8 cellular contexts compared by ENCODE assay signal in the genomic region with DNA sequence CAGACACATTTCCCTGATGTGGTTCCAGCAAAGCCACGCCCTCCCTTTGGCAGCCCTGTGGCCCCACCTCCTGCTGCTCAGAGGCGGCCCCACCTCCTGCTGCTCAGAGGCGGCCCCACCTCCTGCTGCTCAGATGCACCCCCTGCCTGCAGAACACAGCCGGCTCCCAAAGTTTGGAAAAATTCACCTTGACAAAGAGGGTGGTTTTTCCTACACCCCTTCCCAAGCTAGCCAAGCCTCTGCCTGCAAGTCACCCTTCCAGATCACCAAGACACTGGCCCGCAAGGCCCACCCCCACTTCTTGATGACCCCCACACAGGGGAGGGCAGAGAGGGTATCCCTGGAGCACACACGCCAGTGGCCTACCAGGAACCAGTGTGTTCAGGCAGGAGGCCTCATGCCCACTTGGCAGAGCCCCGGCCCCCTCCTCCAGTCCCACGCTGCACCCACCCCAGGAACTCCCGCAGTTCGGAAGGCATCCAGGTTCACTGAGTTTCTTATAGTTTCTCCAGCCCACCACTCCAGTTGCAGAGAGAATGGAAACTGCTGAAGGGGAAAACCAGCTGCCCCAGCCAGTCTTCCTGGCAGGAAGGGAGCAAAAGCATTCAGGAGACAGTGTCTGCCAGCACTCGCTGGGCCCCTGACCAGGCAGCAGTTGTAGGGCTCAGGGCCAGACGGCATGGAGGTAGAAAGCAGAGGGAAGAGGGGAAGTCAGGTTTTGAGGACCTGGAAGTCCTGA. TPM values are rescaled to one million over a fixed set of nuclear protein-coding genes. Genes with fewer than 3 reads are reported as not detected.
DNase-seq lines count a peak whose midpoint lies in the region; ATAC-seq and TF ChIP-seq lines count a peak whose summit lies in the region.

No MANE protein-coding gene starts in this region.

- no peaks in the 10 kb centered on the region for H3K27me3 ChIP-seq in CD4-positive, CD25-positive, alpha-beta regulatory T cell (ENCODE audit: control insufficient read depth, insufficient read depth, low read length)
- peaks cover 14% of the 10 kb centered on the region for H3K27me3 ChIP-seq in NT2/D1 (ENCODE audit: insufficient read depth, insufficient read length)

- H3K36me3 Mint-ChIP-seq in CD4-positive, CD25-positive, alpha-beta regulatory T cell, result peaks cover 19% of the 10 kb centered on the region
- peaks cover 19% of the 10 kb centered on the region for H3K36me3 Mint-ChIP-seq in nephron (ENCODE audit: low read depth)

- peak; percentile 61 to 66 (median 63) for TF ChIP-seq CTCF in nephron (IDR thresholded peaks at IDR 0.05; ENCODE audit: unreplicated experiment in 3 of 3)

- H3K4me3 Mint-ChIP-seq in CD4-positive, CD25-positive, alpha-beta regulatory T cell, result peak overlapping the region; percentile 52 to 100 (median 86)
- H3K4me3 Mint-ChIP-seq in nephron, result peak overlapping the region in 2 of 3 experiments; percentile 35 to 47

- H3K4me3 ChIP-seq in CD4-positive, CD25-positive, alpha-beta regulatory T cell (ENCODE audit: low read depth, low read length), result no peak overlapping the region
- H3K4me3 ChIP-seq in NT2/D1 (ENCODE audit: insufficient read length, low read depth), result no peak overlapping the region

- H3K9ac ChIP-seq in NT2/D1 (ENCODE audit: insufficient read length, low read depth), result peak overlapping the region; percentile 66

- no peak overlapping the region for H3K27ac ChIP-seq in CD4-positive, CD25-positive, alpha-beta regulatory T cell (ENCODE audit: insufficient read depth, low read length, poor library complexity, severe bottlenecking)

- no peaks in the 10 kb centered on the region for H3K9me3 Mint-ChIP-seq in CD4-positive, CD25-positive, alpha-beta regulatory T cell
- no peaks in the 10 kb centered on the region for H3K9me3 Mint-ChIP-seq in nephron

- no peaks in the 10 kb centered on the region for H3K9me3 ChIP-seq in CD4-positive, CD25-positive, alpha-beta regulatory T cell (ENCODE audit: control insufficient read depth in 2 of 2, low read length in 2 of 2)
- no peaks in the 10 kb centered on the region for H3K9me3 ChIP-seq in NT2/D1 (ENCODE audit: insufficient read depth, low read length)

- peak overlapping the region; percentile 71 to 87 (median 86) for H3K27ac Mint-ChIP-seq in CD4-positive, CD25-positive, alpha-beta regulatory T cell
- H3K27ac Mint-ChIP-seq in nephron, result peak overlapping the region; percentile 77 to 98 (median 88)

- peaks cover 0 to 65% (median 35%) of the 10 kb centered on the region in 4 donors for H3K4me1 Mint-ChIP-seq in CD4-positive, CD25-positive, alpha-beta regulatory T cell
- peaks cover 30% of the 10 kb centered on the region for H3K4me1 Mint-ChIP-seq in nephron

- peak; percentile 58 to 76 (median 67) for DNase-seq in CD4-positive, CD25-positive, alpha-beta regulatory T cell
- DNase-seq in HCEC 1CT, result peak; percentile 71
- no peak for DNase-seq in NT2/D1 (ENCODE audit: low read depth, low spot score)
- peak; percentile 88 for DNase-seq in activated CD8-positive, alpha-beta memory T cell treated with anti-CD3 and anti-CD28 coated beads, Interleukin-2, amount 50 U/mL, for 48 hours
- peak; percentile 73 to 81 for DNase-seq in erythroblast (lab: John Stamatoyannopoulos, UW)
- peak in 5 of 6 experiments; percentile 67 to 78 (median 77) for DNase-seq in stimulated activated naive CD4-positive, alpha-beta T cell (lab: John Stamatoyannopoulos, UW)

- peak; percentile 91 to 93 for ATAC-seq in CD4-positive, CD25-positive, alpha-beta regulatory T cell (ENCODE audit: low read depth in 2 of 2)
- ATAC-seq in HG02938 (IDR thresholded peaks at IDR 0.05; ENCODE audit: unreplicated experiment), result no peak

- H3K27me3 Mint-ChIP-seq in CD4-positive, CD25-positive, alpha-beta regulatory T cell, result no peaks in the 10 kb centered on the region
- H3K27me3 Mint-ChIP-seq in nephron (ENCODE audit: low read depth), result peaks cover 42% of the 10 kb centered on the region

- H3K4me1 ChIP-seq in CD4-positive, CD25-positive, alpha-beta regulatory T cell (ENCODE audit: control insufficient read depth, insufficient read depth, low read length, poor library complexity, severe bottlenecking), result peaks cover 44% of the 10 kb centered on the region
- peaks cover 44% of the 10 kb centered on the region for H3K4me1 ChIP-seq in NT2/D1 (ENCODE audit: insufficient read depth, insufficient read length)

- TF ChIP-seq POLR2A in erythroblast (IDR thresholded peaks at IDR 0.05; ENCODE audit: low read length), result no peak

- peaks cover 9% of the 10 kb centered on the region for H3K36me3 ChIP-seq in CD4-positive, CD25-positive, alpha-beta regulatory T cell (ENCODE audit: control insufficient read depth, insufficient read depth, low read length)
- H3K36me3 ChIP-seq in NT2/D1 (ENCODE audit: insufficient read depth, insufficient read length, low read length), result peaks cover 34% of the 10 kb centered on the region

RNA-seq across cellular contexts. Expression of gene HAPLN3, which starts 2.3 kb away (rescaled TPM):
- 251 TPM for total RNA-seq in CD4-positive, CD25-positive, alpha-beta regulatory T cell
- polyA plus RNA-seq in CD4-positive, CD25-positive, alpha-beta regulatory T cell, result 100 to 1,000 TPM in 1 of 4 donors, 10 to 100 TPM in 3; 76.8 to 108 (median 93.3) TPM

RNA-seq across cellular contexts. Expression of gene MFGE8, which starts 15.6 kb away (rescaled TPM):
- total RNA-seq in CD4-positive, CD25-positive, alpha-beta regulatory T cell, result 149 TPM
- polyA plus RNA-seq in CD4-positive, CD25-positive, alpha-beta regulatory T cell, result 10 to 100 TPM; 14.0 to 15.4 (median 14.4) TPM
